In genomic region chr5:179732412-179732917, GRCh38 we compare ENCODE assay signal across 1 cellular context.
A peak's percentile ranks its signal among the peaks of the same experiment; 100 is the strongest.
TF ChIP-seq lines count a peak whose summit lies in the region.

MAML1 (plus strand) TSS chr5:179732822; CDS start chr5:179733113, 291 bp downstream.

TF ChIP-seq in GM12878, 131 proteins besides CTCF, POLR2A, EP300 and RAD21 (continued from another document and continues in another):
- TF ChIP-seq ATF2 (IDR thresholded peaks at IDR 0.05; ENCODE audit: low read length): no peak; the same call in 1 of the 2 replicates
- 0 out of 2 replicates have a peak, but pooled peaks have one; percentile 17 for TF ChIP-seq CBX5 (IDR thresholded peaks at IDR 0.05; ENCODE audit: low read depth)
- TF ChIP-seq ETV6 (conservative IDR thresholded peaks at IDR 0.05 in 1 of 2, IDR thresholded peaks at IDR 0.05 in 1 of 2; ENCODE audit: borderline replicate concordance in 1 of 2, low read depth in 1 of 2): no peak; a peak in 1 of 4 replicates
- TF ChIP-seq IRF5 (IDR thresholded peaks at IDR 0.05; ENCODE audit: borderline replicate concordance): no peak
- TF ChIP-seq SKIL (IDR thresholded peaks at IDR 0.05; ENCODE audit: low read depth, poor library complexity, severe bottlenecking): no peak
- TF ChIP-seq HCFC1 (IDR thresholded peaks at IDR 0.05; ENCODE audit: low read length): peak; percentile 33
- TF ChIP-seq HSF1 (IDR thresholded peaks at IDR 0.05; ENCODE audit: low read depth, low read length): no peak
- no peak for TF ChIP-seq WRNIP1 (IDR thresholded peaks at IDR 0.05; ENCODE audit: borderline replicate concordance, low read depth, low read length)
- TF ChIP-seq ZNF24 (IDR thresholded peaks at IDR 0.05): no peak
- TF ChIP-seq MTA2 (IDR thresholded peaks at IDR 0.05; ENCODE audit: low read depth): no peak
- no peak for TF ChIP-seq ZNF687 (IDR thresholded peaks at IDR 0.05)
- no peak for TF ChIP-seq CHD4 (IDR thresholded peaks at IDR 0.05)
- no peak for TF ChIP-seq CEBPB (IDR thresholded peaks at IDR 0.05; ENCODE audit: borderline replicate concordance in 1 of 2, low read depth in 2 of 2, low read length in 2 of 2)
- no peak for TF ChIP-seq SREBF1 (IDR thresholded peaks at IDR 0.05; ENCODE audit: low read length)
- TF ChIP-seq TARDBP (IDR thresholded peaks at IDR 0.05; ENCODE audit: borderline replicate concordance): no peak
- peak; percentile 65 for TF ChIP-seq GABPA (IDR thresholded peaks at IDR 0.05; ENCODE audit: low read depth)
- no peak for TF ChIP-seq RBBP5 (conservative IDR thresholded peaks at IDR 0.05)
- peak; percentile 26 for TF ChIP-seq HDAC6 (IDR thresholded peaks at IDR 0.05; ENCODE audit: unreplicated experiment)
- peak; percentile 8; the same call in 1 of the 2 replicates for TF ChIP-seq FOXM1 (IDR thresholded peaks at IDR 0.05; ENCODE audit: low read depth, low read length)
- 0 out of 2 replicates have a peak, but pooled peaks have one; percentile 15 for TF ChIP-seq NFIC (IDR thresholded peaks at IDR 0.05; ENCODE audit: low read depth, low read length)
- peak; percentile 6 to 27; a peak in 1 of 4 replicates for TF ChIP-seq BHLHE40 (IDR thresholded peaks at IDR 0.05; ENCODE audit: borderline replicate concordance in 1 of 2, low read depth in 2 of 2, low read length in 1 of 2)
- no peak for TF ChIP-seq EZH2 (IDR thresholded peaks at IDR 0.05; ENCODE audit: borderline replicate concordance, control insufficient read depth, low read depth, low read length)
- TF ChIP-seq PML (IDR thresholded peaks at IDR 0.05; ENCODE audit: low read length): peak; percentile 93; the same call in 1 of the 2 replicates
- TF ChIP-seq SUZ12 (IDR thresholded peaks at IDR 0.05; ENCODE audit: unreplicated experiment): no peak
- TF ChIP-seq SUPT20H (IDR thresholded peaks at IDR 0.05; ENCODE audit: borderline replicate concordance, control insufficient read depth, low read depth, low read length): no peak
- no peak for TF ChIP-seq CBX3 (IDR thresholded peaks at IDR 0.05; ENCODE audit: borderline replicate concordance, low read depth)
- no peak for TF ChIP-seq SMAD1 (IDR thresholded peaks at IDR 0.05; ENCODE audit: low read depth, partially characterized antibody)
- TF ChIP-seq KLF5 (IDR thresholded peaks at IDR 0.05; ENCODE audit: partially characterized antibody): no peak
- TF ChIP-seq BCL11A (IDR thresholded peaks at IDR 0.05; ENCODE audit: low read depth, low read length): no peak
- no peak for TF ChIP-seq ATF3 (IDR thresholded peaks at IDR 0.05; ENCODE audit: borderline replicate concordance, extremely low read depth, low read depth, low read length)
- TF ChIP-seq REST (IDR thresholded peaks at IDR 0.05; ENCODE audit: low read depth, low read length): no peak
- TF ChIP-seq POLR2AphosphoS5 (IDR thresholded peaks at IDR 0.05; ENCODE audit: low read length): peak; percentile 49; the same call in 1 of the 2 replicates
- no peak for TF ChIP-seq SREBF2 (IDR thresholded peaks at IDR 0.05; ENCODE audit: low read length)
- no peak for TF ChIP-seq NFXL1 (IDR thresholded peaks at IDR 0.05; ENCODE audit: borderline replicate concordance)
- TF ChIP-seq STAT1 (conservative IDR thresholded peaks at IDR 0.05): no peak
- TF ChIP-seq ZSCAN29 (IDR thresholded peaks at IDR 0.05): no peak
- peak in 1 of 2 experiments; percentile 4; a peak in 1 of 4 replicates for TF ChIP-seq SRF (IDR thresholded peaks at IDR 0.05; ENCODE audit: low read depth in 2 of 2, low read length in 2 of 2)
- TF ChIP-seq MYC (IDR thresholded peaks at IDR 0.05; ENCODE audit: insufficient read depth, insufficient read length, insufficient replicate concordance, low read length, severe bottlenecking): no peak
- TF ChIP-seq NKRF (conservative IDR thresholded peaks at IDR 0.05): no peak
- TF ChIP-seq RAD51 (IDR thresholded peaks at IDR 0.05): no peak
- TF ChIP-seq LARP7 (IDR thresholded peaks at IDR 0.05): no peak
- no peak for TF ChIP-seq ZNF384 (IDR thresholded peaks at IDR 0.05; ENCODE audit: borderline replicate concordance, low read depth, low read length)
